In the genomic region with DNA sequence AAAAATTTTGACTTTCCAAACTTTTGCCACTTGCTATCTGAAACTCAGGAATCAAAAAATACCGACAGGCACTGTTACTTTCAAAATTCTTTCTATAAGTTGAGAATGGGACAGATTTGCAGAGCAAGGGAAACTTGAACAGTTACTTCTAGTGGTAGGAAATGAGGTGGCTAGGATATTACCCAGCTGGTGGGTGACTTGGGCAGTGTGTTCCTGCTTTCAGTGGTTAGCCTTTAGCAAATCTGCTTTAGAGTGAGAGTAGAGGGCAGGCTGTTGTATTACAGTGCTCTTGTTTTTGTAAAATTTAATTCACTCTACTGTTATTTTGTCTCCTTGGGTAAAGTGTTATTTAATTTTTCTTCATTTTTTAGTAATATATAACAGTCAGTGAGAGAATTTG, we compare ENCODE assay signal across 1 cellular context.
TF ChIP-seq lines count a peak whose summit lies in the region.

No MANE protein-coding gene starts in this region.

TF ChIP-seq in GM23338, 12 proteins besides CTCF, POLR2A, EP300 and RAD21 (continued from another document):
- TF ChIP-seq, protein P1, sequence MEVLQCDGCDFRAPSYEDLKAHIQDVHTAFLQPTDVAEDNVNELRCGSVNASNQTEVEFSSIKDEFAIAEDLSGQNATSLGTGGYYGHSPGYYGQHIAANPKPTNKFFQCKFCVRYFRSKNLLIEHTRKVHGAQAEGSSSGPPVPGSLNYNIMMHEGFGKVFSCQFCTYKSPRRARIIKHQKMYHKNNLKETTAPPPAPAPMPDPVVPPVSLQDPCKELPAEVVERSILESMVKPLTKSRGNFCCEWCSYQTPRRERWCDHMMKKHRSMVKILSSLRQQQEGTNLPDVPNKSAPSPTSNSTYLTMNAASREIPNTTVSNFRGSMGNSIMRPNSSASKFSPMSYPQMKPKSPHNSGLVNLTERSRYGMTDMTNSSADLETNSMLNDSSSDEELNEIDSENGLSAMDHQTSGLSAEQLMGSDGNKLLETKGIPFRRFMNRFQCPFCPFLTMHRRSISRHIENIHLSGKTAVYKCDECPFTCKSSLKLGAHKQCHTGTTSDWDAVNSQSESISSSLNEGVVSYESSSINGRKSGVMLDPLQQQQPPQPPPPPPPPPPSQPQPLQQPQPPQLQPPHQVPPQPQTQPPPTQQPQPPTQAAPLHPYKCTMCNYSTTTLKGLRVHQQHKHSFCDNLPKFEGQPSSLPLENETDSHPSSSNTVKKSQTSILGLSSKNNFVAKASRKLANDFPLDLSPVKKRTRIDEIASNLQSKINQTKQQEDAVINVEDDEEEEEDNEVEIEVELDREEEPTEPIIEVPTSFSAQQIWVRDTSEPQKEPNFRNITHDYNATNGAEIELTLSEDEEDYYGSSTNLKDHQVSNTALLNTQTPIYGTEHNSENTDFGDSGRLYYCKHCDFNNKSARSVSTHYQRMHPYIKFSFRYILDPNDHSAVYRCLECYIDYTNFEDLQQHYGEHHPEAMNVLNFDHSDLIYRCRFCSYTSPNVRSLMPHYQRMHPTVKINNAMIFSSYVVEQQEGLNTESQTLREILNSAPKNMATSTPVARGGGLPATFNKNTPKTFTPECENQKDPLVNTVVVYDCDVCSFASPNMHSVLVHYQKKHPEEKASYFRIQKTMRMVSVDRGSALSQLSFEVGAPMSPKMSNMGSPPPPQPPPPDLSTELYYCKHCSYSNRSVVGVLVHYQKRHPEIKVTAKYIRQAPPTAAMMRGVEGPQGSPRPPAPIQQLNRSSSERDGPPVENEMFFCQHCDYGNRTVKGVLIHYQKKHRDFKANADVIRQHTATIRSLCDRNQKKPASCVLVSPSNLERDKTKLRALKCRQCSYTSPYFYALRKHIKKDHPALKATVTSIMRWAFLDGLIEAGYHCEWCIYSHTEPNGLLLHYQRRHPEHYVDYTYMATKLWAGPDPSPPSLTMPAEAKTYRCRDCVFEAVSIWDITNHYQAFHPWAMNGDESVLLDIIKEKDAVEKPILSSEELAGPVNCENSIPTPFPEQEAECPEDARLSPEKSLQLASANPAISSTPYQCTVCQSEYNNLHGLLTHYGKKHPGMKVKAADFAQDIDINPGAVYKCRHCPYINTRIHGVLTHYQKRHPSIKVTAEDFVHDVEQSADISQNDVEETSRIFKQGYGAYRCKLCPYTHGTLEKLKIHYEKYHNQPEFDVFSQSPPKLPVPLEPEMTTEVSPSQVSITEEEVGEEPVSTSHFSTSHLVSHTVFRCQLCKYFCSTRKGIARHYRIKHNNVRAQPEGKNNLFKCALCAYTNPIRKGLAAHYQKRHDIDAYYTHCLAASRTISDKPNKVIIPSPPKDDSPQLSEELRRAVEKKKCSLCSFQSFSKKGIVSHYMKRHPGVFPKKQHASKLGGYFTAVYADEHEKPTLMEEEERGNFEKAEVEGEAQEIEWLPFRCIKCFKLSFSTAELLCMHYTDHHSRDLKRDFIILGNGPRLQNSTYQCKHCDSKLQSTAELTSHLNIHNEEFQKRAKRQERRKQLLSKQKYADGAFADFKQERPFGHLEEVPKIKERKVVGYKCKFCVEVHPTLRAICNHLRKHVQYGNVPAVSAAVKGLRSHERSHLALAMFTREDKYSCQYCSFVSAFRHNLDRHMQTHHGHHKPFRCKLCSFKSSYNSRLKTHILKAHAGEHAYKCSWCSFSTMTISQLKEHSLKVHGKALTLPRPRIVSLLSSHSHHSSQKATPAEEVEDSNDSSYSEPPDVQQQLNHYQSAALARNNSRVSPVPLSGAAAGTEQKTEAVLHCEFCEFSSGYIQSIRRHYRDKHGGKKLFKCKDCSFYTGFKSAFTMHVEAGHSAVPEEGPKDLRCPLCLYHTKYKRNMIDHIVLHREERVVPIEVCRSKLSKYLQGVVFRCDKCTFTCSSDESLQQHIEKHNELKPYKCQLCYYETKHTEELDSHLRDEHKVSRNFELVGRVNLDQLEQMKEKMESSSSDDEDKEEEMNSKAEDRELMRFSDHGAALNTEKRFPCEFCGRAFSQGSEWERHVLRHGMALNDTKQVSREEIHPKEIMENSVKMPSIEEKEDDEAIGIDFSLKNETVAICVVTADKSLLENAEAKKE (CRISPR knock-in tag; IDR thresholded peaks at IDR 0.05) = no peak
- TF ChIP-seq ZNF114 (CRISPR knock-in tag; IDR thresholded peaks at IDR 0.05) = no peak
- no peak for TF ChIP-seq STAT1 (IDR thresholded peaks at IDR 0.05; ENCODE audit: unreplicated experiment)
- TF ChIP-seq, protein P2, sequence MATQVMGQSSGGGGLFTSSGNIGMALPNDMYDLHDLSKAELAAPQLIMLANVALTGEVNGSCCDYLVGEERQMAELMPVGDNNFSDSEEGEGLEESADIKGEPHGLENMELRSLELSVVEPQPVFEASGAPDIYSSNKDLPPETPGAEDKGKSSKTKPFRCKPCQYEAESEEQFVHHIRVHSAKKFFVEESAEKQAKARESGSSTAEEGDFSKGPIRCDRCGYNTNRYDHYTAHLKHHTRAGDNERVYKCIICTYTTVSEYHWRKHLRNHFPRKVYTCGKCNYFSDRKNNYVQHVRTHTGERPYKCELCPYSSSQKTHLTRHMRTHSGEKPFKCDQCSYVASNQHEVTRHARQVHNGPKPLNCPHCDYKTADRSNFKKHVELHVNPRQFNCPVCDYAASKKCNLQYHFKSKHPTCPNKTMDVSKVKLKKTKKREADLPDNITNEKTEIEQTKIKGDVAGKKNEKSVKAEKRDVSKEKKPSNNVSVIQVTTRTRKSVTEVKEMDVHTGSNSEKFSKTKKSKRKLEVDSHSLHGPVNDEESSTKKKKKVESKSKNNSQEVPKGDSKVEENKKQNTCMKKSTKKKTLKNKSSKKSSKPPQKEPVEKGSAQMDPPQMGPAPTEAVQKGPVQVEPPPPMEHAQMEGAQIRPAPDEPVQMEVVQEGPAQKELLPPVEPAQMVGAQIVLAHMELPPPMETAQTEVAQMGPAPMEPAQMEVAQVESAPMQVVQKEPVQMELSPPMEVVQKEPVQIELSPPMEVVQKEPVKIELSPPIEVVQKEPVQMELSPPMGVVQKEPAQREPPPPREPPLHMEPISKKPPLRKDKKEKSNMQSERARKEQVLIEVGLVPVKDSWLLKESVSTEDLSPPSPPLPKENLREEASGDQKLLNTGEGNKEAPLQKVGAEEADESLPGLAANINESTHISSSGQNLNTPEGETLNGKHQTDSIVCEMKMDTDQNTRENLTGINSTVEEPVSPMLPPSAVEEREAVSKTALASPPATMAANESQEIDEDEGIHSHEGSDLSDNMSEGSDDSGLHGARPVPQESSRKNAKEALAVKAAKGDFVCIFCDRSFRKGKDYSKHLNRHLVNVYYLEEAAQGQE (IDR thresholded peaks at IDR 0.05; ENCODE audit: unreplicated experiment) = no peak
- no peak for TF ChIP-seq EZH2phosphoT487 (IDR thresholded peaks at IDR 0.05; ENCODE audit: unreplicated experiment)
- TF ChIP-seq, protein P3, sequence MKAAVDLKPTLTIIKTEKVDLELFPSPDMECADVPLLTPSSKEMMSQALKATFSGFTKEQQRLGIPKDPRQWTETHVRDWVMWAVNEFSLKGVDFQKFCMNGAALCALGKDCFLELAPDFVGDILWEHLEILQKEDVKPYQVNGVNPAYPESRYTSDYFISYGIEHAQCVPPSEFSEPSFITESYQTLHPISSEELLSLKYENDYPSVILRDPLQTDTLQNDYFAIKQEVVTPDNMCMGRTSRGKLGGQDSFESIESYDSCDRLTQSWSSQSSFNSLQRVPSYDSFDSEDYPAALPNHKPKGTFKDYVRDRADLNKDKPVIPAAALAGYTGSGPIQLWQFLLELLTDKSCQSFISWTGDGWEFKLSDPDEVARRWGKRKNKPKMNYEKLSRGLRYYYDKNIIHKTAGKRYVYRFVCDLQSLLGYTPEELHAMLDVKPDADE (IDR thresholded peaks at IDR 0.05) = no peak
- TF ChIP-seq JUNB (IDR thresholded peaks at IDR 0.05; ENCODE audit: unreplicated experiment) = no peak
- TF ChIP-seq ZNF331 (CRISPR knock-in tag; IDR thresholded peaks at IDR 0.05; ENCODE audit: low read depth) = no peak
